1 cellular context compared by ENCODE assay signal in the genomic region with DNA sequence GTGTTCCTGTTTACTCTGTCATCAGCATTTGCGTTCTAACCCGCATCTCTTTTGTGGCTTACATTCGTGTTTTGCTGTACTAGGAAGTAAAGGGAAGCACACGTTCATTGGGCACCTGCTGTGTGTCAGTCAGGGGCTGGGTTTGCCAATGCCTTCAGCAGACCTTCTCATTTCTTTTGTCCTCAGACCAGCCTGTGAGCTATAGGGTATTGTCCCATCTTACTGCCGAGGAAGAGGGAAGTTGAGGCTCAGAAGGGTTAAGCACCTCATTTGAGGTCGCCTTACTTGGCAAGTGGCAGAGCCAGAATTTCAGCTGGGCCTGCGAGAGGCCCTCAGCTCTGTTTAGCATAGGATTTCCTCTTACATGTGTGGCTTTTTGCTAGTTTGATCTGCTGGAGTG.
TF ChIP-seq lines count a peak whose summit lies in the region.

No MANE protein-coding gene starts in this region.

TF ChIP-seq in K562, 482 proteins besides CTCF, POLR2A, EP300 and RAD21 (continued from another document):
- TF ChIP-seq, protein P1, sequence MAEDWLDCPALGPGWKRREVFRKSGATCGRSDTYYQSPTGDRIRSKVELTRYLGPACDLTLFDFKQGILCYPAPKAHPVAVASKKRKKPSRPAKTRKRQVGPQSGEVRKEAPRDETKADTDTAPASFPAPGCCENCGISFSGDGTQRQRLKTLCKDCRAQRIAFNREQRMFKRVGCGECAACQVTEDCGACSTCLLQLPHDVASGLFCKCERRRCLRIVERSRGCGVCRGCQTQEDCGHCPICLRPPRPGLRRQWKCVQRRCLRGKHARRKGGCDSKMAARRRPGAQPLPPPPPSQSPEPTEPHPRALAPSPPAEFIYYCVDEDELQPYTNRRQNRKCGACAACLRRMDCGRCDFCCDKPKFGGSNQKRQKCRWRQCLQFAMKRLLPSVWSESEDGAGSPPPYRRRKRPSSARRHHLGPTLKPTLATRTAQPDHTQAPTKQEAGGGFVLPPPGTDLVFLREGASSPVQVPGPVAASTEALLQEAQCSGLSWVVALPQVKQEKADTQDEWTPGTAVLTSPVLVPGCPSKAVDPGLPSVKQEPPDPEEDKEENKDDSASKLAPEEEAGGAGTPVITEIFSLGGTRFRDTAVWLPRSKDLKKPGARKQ (CRISPR knock-in tag; IDR thresholded peaks at IDR 0.05): 0 out of 2 replicates have a peak, but pooled peaks have one; percentile 42
- TF ChIP-seq, protein P2, sequence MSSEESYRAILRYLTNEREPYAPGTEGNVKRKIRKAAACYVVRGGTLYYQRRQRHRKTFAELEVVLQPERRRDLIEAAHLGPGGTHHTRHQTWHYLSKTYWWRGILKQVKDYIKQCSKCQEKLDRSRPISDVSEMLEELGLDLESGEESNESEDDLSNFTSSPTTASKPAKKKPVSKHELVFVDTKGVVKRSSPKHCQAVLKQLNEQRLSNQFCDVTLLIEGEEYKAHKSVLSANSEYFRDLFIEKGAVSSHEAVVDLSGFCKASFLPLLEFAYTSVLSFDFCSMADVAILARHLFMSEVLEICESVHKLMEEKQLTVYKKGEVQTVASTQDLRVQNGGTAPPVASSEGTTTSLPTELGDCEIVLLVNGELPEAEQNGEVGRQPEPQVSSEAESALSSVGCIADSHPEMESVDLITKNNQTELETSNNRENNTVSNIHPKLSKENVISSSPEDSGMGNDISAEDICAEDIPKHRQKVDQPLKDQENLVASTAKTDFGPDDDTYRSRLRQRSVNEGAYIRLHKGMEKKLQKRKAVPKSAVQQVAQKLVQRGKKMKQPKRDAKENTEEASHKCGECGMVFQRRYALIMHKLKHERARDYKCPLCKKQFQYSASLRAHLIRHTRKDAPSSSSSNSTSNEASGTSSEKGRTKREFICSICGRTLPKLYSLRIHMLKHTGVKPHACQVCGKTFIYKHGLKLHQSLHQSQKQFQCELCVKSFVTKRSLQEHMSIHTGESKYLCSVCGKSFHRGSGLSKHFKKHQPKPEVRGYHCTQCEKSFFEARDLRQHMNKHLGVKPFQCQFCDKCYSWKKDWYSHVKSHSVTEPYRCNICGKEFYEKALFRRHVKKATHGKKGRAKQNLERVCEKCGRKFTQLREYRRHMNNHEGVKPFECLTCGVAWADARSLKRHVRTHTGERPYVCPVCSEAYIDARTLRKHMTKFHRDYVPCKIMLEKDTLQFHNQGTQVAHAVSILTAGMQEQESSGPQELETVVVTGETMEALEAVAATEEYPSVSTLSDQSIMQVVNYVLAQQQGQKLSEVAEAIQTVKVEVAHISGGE (CRISPR knock-in tag; IDR thresholded peaks at IDR 0.05): 0 out of 6 replicates have a peak, but pooled peaks of 1 of the 3 experiments have one; percentile 23
- TF ChIP-seq ELF4 (CRISPR knock-in tag; IDR thresholded peaks at IDR 0.05) (no peak), ZNF274 (IDR thresholded peaks at IDR 0.05; ENCODE audit: borderline replicate concordance, low read depth, low read length) (no peak), ESRRA (IDR thresholded peaks at IDR 0.05; ENCODE audit: borderline replicate concordance, low read depth) (peak; percentile 82), GATA2 (CRISPR knock-in tag; IDR thresholded peaks at IDR 0.05) (0 out of 2 replicates have a peak, but pooled peaks have one; percentile 2), ELF1 (tag; IDR thresholded peaks at IDR 0.05) (0 out of 2 replicates have a peak, but pooled peaks have one; percentile 3), RAD51 (IDR thresholded peaks at IDR 0.05; ENCODE audit: borderline replicate concordance, low read depth) (no peak), ESRRB (CRISPR knock-in tag; IDR thresholded peaks at IDR 0.05; ENCODE audit: borderline replicate concordance) (no peak)
